In genomic region chr1:1965546-1965945, GRCh38 we compare ENCODE assay signal across 16 cellular contexts. TPM values are rescaled to one million over a fixed set of nuclear protein-coding genes. Genes with fewer than 3 reads are reported as not detected.
DNase-seq lines count a peak whose midpoint lies in the region; ATAC-seq, FAIRE-seq and TF ChIP-seq lines count a peak whose summit lies in the region.
"Had no signal": no experiment of that assay in that cellular context is flagged by ENCODE, and none has a peak within 500 bp of the region (broad histone marks: within the 10 kb centered on the region; RNA-seq: fewer than 3 reads in every experiment).

No MANE protein-coding gene starts in this region.

- FAIRE-seq in H1 (lab: Jason Lieb, UNC): no peak
- FAIRE-seq: A204.1 had no signal

- H3K27ac ChIP-seq in BLaER1: no peak overlapping the region
- H3K27ac ChIP-seq in BLaER1 treated with 17β-estradiol and CSF1 and Interleukin-3, amounts not matched to agents 10 nM and 100 nM: no peak overlapping the region
- no peak overlapping the region for H3K27ac ChIP-seq in H1 (ENCODE audit: low read depth, low read length)

- no peak for TF ChIP-seq RAD21 in H1 (IDR thresholded peaks at IDR 0.05 in 1 of 2, conservative IDR thresholded peaks at IDR 0.05 in 1 of 2; ENCODE audit: low read depth in 2 of 2, low read length in 2 of 2)

- no peaks in the 10 kb centered on the region for H3K79me1 ChIP-seq in H1 (ENCODE audit: low read depth, low read length)

- H2AFZ ChIP-seq in H1 (ENCODE audit: low read length): no peak overlapping the region

- H3K36me3 ChIP-seq in BLaER1 (no peaks in the 10 kb centered on the region), H1 (ENCODE audit: control insufficient read depth in 2 of 4, insufficient read depth in 4 of 4, low read length in 3 of 4) (no peaks in the 10 kb centered on the region)
- H3K36me3 ChIP-seq in BLaER1 treated with 17β-estradiol and CSF1 and Interleukin-3, amounts not matched to agents 10 nM and 100 nM: no peaks in the 10 kb centered on the region
- H3K36me3 ChIP-seq: BE2C had no signal

- peaks cover 15% of the 10 kb centered on the region; the same call in 1 of the 2 replicates for H3K27me3 ChIP-seq in BLaER1
- peaks cover 8 to 21% (median 17%) of the 10 kb centered on the region in 11 experiments; a peak in 19 of 22 replicates for H3K27me3 ChIP-seq in BLaER1 treated with 17β-estradiol and CSF1 and Interleukin-3, amounts not matched to agents 10 nM and 100 nM
- no peaks in the 10 kb centered on the region for H3K27me3 ChIP-seq in H1 (replicated peaks in 1 of 4; ENCODE audit: control insufficient read depth in 3 of 4, extremely low read depth in 1 of 4, insufficient read depth in 3 of 4, low read length in 3 of 4)

- no peak for ATAC-seq in HG03520 (IDR thresholded peaks at IDR 0.05; ENCODE audit: unreplicated experiment)
- ATAC-seq in left lobe of liver: no peak

- TF ChIP-seq CTCF in H1 (IDR thresholded peaks at IDR 0.05; ENCODE audit: control extremely low read depth in 1 of 3, insufficient read depth in 1 of 3, low read depth in 1 of 3, low read length in 3 of 3): no peak

- H2BK120ac ChIP-seq in H1 (replicated peaks; ENCODE audit: low read depth, low read length): no peak overlapping the region

- H4K5ac ChIP-seq in H1 (ENCODE audit: insufficient read length, low read depth, low read length): no peak overlapping the region

- H3K4me1 ChIP-seq in BLaER1 (peaks cover 45% of the 10 kb centered on the region), H1 (replicated peaks in 1 of 4; ENCODE audit: control insufficient read depth in 3 of 4, insufficient read depth in 4 of 4, low read length in 3 of 4) (peaks cover 0 to 9% (median 5%) of the 10 kb centered on the region in 4 experiments; a peak in 6 of 7 replicates)
- H3K4me1 ChIP-seq in BLaER1 treated with 17β-estradiol and CSF1 and Interleukin-3, amounts not matched to agents 10 nM and 100 nM: peaks cover 30 to 53% (median 40%) of the 10 kb centered on the region in 10 experiments
- H3K4me1 ChIP-seq: BE2C had no signal

- H3K4ac ChIP-seq in H1 (replicated peaks; ENCODE audit: insufficient read length, low read depth, low read length): no peak overlapping the region

- DNase-seq in H1 (ENCODE audit: low read depth in 1 of 2, low spot score in 2 of 2): no peak
- no peak for DNase-seq in left lobe of liver (ENCODE audit: low spot score)
- DNase-seq: ACHN; BE2C; CD4-positive, alpha-beta memory T cell; DMS153; DMS79 treated with DMSO at 0.1 percent for 48 hours; GF-D8; GOT3; H9; KG1 had no signal

- H2BK20ac ChIP-seq in H1 (ENCODE audit: low read length): no peak overlapping the region

- H2BK12ac ChIP-seq in H1 (ENCODE audit: low read depth, low read length): no peak overlapping the region

- no peak overlapping the region for H2BK15ac ChIP-seq in H1 (ENCODE audit: low read length)

- TF ChIP-seq POLR2A in H1 (IDR thresholded peaks at IDR 0.05; ENCODE audit: control extremely low read depth in 1 of 2, low read depth in 2 of 2, low read length in 2 of 2): no peak

- no peak overlapping the region for H3K9ac ChIP-seq in BLaER1
- no peak overlapping the region for H3K9ac ChIP-seq in BLaER1 treated with 17β-estradiol and CSF1 and Interleukin-3, amounts not matched to agents 10 nM and 100 nM
- no peak overlapping the region for H3K9ac ChIP-seq in H1 (replicated peaks in 1 of 4; ENCODE audit: extremely low read depth in 1 of 4, low read depth in 3 of 4, low read length in 3 of 4)

- no peak overlapping the region for H2BK5ac ChIP-seq in H1 (ENCODE audit: low read depth, low read length)

- no peak overlapping the region for H3K56ac ChIP-seq in H1 (replicated peaks; ENCODE audit: insufficient read length, low read depth, low read length)

- H3K14ac ChIP-seq in H1 (ENCODE audit: insufficient read length): no peak overlapping the region

- H4K91ac ChIP-seq in H1 (replicated peaks; ENCODE audit: insufficient read length, low read length): no peak overlapping the region

- TF ChIP-seq EP300 in H1 (IDR thresholded peaks at IDR 0.05; ENCODE audit: borderline replicate concordance in 1 of 2, low read depth in 2 of 2, low read length in 2 of 2): no peak

- WGBS in H1 (ENCODE audit: extremely low coverage in 1 of 2, insufficient coverage in 1 of 2, insufficient read length in 1 of 2, insufficient replicate concordance in 2 of 2, low coverage in 1 of 2, low lambda C conversion rate in 2 of 2, missing lambda C conversion rate in 1 of 2), 2 experiments: 98% methylated on average over 9 of the region's 10 CpGs; no CpG with 5 or more reads in 1 of the 2 experiments

- H3K4me3 ChIP-seq in BLaER1 (no peak overlapping the region), H1 (ENCODE audit: extremely low read depth in 1 of 4, insufficient read depth in 2 of 4, low read depth in 3 of 4, low read length in 4 of 4) (no peak overlapping the region)
- no peak overlapping the region for H3K4me3 ChIP-seq in BLaER1 treated with 17β-estradiol and CSF1 and Interleukin-3, amounts not matched to agents 10 nM and 100 nM

- no peaks in the 10 kb centered on the region for H3K79me2 ChIP-seq in H1 (ENCODE audit: control insufficient read depth in 1 of 2, insufficient read depth in 2 of 2, low read length in 2 of 2)

- H3K4me2 ChIP-seq in BLaER1 (peak overlapping the region; percentile 30; the same call in 1 of the 2 replicates), H1 (ENCODE audit: insufficient read depth in 1 of 2, low read depth in 2 of 2, low read length in 2 of 2) (no peak overlapping the region)
- peak overlapping the region in 10 of 11 experiments; percentile 10 to 67 (median 47); a peak in 10 of 22 replicates for H3K4me2 ChIP-seq in BLaER1 treated with 17β-estradiol and CSF1 and Interleukin-3, amounts not matched to agents 10 nM and 100 nM

- H4K8ac ChIP-seq in H1 (ENCODE audit: extremely low read depth, insufficient read depth, low read length): no peak overlapping the region

- H2AK5ac ChIP-seq in H1 (ENCODE audit: low read depth, low read length): peak overlapping the region; percentile 39; the same call in 1 of the 2 replicates

- no peak overlapping the region for H3K23ac ChIP-seq in H1 (ENCODE audit: insufficient read length)

- H3K9me3 ChIP-seq in BLaER1 (no peaks in the 10 kb centered on the region), H1 (ENCODE audit: insufficient read depth in 2 of 2, low read depth in 1 of 2, low read length in 1 of 2) (peaks cover 0 to under 1% of the 10 kb centered on the region in 2 experiments; a peak in 1 of 4 replicates)
- no peaks in the 10 kb centered on the region for H3K9me3 ChIP-seq in BLaER1 treated with 17β-estradiol and CSF1 and Interleukin-3, amounts not matched to agents 10 nM and 100 nM (replicated peaks in 1 of 11)
- H3K9me3 ChIP-seq: BE2C had no signal

- POLR2A ChIA-PET in H1 (lab: Charles Lee; ENCODE audit: partially characterized antibody): no interaction called here

- no peaks in the 10 kb centered on the region for H3K23me2 ChIP-seq in H1 (ENCODE audit: low read depth, low read length)

- no peaks in the 10 kb centered on the region for H4K20me1 ChIP-seq in BLaER1
- H4K20me1 ChIP-seq in BLaER1 treated with 17β-estradiol and CSF1 and Interleukin-3, amounts not matched to agents 10 nM and 100 nM: peaks cover 0 to 14% (median 0%) of the 10 kb centered on the region in 11 experiments; a peak in 3 of 22 replicates
- H4K20me1 ChIP-seq in H1 (replicated peaks in 1 of 2; ENCODE audit: control insufficient read depth in 1 of 2, insufficient read depth in 2 of 2, low read length in 2 of 2): peaks cover 0 to 3% of the 10 kb centered on the region in 2 experiments

- CTCF ChIA-PET in H1 (lab: Charles Lee; ENCODE audit: partially characterized antibody): interaction anchor here (0.9 to 15.6 kb wide), 11 partner anchors 10 to 123 kb away, joined by 3 to 249 read pairs (median 4); no protein-coding TSS in a partner anchor

- H3K18ac ChIP-seq in H1 (ENCODE audit: extremely low read depth, low read length): no peak overlapping the region

RNA-seq across cellular contexts. Expression of gene CFAP74, which starts 38.0 kb away (rescaled TPM):
- 0.20 and 0.33 TPM in 2 replicates for total RNA-seq in H1 (2021; fragmentation: NEBNext Ultra II Directional; extraction: Animal tissue kit (Norgen Biotek cat#: 25700))
- 0.09 and 0.22 TPM in 2 replicates for polyA plus RNA-seq in H1 (2011; rRNA removed)
- 0.14 TPM for polyA plus RNA-seq in H1 (2011; cell fraction: cytosol; rRNA removed)
- polyA plus RNA-seq in H1 (2011; cell fraction: nucleus; rRNA removed): 1.3 TPM
- 0.15 to 0.23 TPM (median 0.23 TPM) in 3 of 4 replicates, not detected in the other for polyA plus RNA-seq in H1 (2012, experiment 1 of 2)
- 0.39 TPM for polyA plus RNA-seq in H1 (2012, experiment 2 of 2)
- polyA plus RNA-seq in H1 (2013, experiment 1 of 2): 0.12 TPM
- polyA plus RNA-seq in H1 (2013, experiment 2 of 2): 0.06 TPM
- polyA minus RNA-seq in H1 (2011; rRNA and poly(A)+ RNA removed): 0.06 and 0.10 TPM in 2 replicates
- not detected for polyA minus RNA-seq in H1 (2011; cell fraction: cytosol; rRNA and poly(A)+ RNA removed)
- polyA minus RNA-seq in H1 (2011; cell fraction: nucleus; rRNA and poly(A)+ RNA removed): 0.50 TPM
- 3.5 TPM for total RNA-seq in left lobe of liver
- total RNA-seq: CD4-positive, alpha-beta memory T cell had no signal
- polyA plus RNA-seq: CD14-positive monocyte; CD4-positive, alpha-beta memory T cell had no signal

RNA-seq across cellular contexts. Expression of gene TMEM52, which starts 46.5 kb away (rescaled TPM):
- 14.6 and 15.0 TPM in 2 replicates for total RNA-seq in H1 (2021; fragmentation: NEBNext Ultra II Directional; extraction: Animal tissue kit (Norgen Biotek cat#: 25700))
- polyA plus RNA-seq in H1 (2011; rRNA removed): 30.2 and 46.3 TPM in 2 replicates
- polyA plus RNA-seq in H1 (2011; cell fraction: cytosol; rRNA removed): 20.9 TPM
- 36.1 TPM for polyA plus RNA-seq in H1 (2011; cell fraction: nucleus; rRNA removed)
- polyA plus RNA-seq in H1 (2012, experiment 1 of 2): 8.4 to 15.3 TPM (median 14.6 TPM) in 4 replicates
- polyA plus RNA-seq in H1 (2012, experiment 2 of 2): 15.3 TPM
- 21.5 TPM for polyA plus RNA-seq in H1 (2013, experiment 1 of 2)
- polyA plus RNA-seq in H1 (2013, experiment 2 of 2): 22.3 TPM
- polyA minus RNA-seq in H1 (2011; rRNA and poly(A)+ RNA removed): 5.1 and 6.6 TPM in 2 replicates
- polyA minus RNA-seq in H1 (2011; cell fraction: cytosol; rRNA and poly(A)+ RNA removed): 6.2 TPM
- polyA minus RNA-seq in H1 (2011; cell fraction: nucleus; rRNA and poly(A)+ RNA removed): 11.6 TPM
- 11.3 TPM for total RNA-seq in left lobe of liver
- polyA plus RNA-seq: CD14-positive monocyte; CD4-positive, alpha-beta memory T cell had no signal

RNA-seq across cellular contexts. Expression of gene CALML6, which starts 50.5 kb away (rescaled TPM):
- total RNA-seq in H1 (2021; fragmentation: NEBNext Ultra II Directional; extraction: Animal tissue kit (Norgen Biotek cat#: 25700)): 0.92 and 1.3 TPM in 2 replicates
- 0.54 and 0.96 TPM in 2 replicates for polyA plus RNA-seq in H1 (2011; rRNA removed)
- 1.4 TPM for polyA plus RNA-seq in H1 (2011; cell fraction: cytosol; rRNA removed)
- 4.8 TPM for polyA plus RNA-seq in H1 (2011; cell fraction: nucleus; rRNA removed)
- 1.3 to 1.9 TPM (median 1.7 TPM) in 4 replicates for polyA plus RNA-seq in H1 (2012, experiment 1 of 2)
- 0.84 TPM for polyA plus RNA-seq in H1 (2012, experiment 2 of 2)
- polyA plus RNA-seq in H1 (2013, experiment 1 of 2): 0.65 TPM
- polyA plus RNA-seq in H1 (2013, experiment 2 of 2): 0.63 TPM
- 0.09 and 0.15 TPM in 2 replicates for polyA minus RNA-seq in H1 (2011; rRNA and poly(A)+ RNA removed)
- polyA minus RNA-seq in H1 (2011; cell fraction: cytosol; rRNA and poly(A)+ RNA removed): not detected
- 1.5 TPM for polyA minus RNA-seq in H1 (2011; cell fraction: nucleus; rRNA and poly(A)+ RNA removed)
- total RNA-seq in left lobe of liver: 1.4 TPM
- polyA plus RNA-seq: CD14-positive monocyte; CD4-positive, alpha-beta memory T cell had no signal

RNA-seq across cellular contexts. Expression of gene GABRD, which starts 53.6 kb away (rescaled TPM):
- 1.8 and 1.9 TPM in 2 replicates for total RNA-seq in H1 (2021; fragmentation: NEBNext Ultra II Directional; extraction: Animal tissue kit (Norgen Biotek cat#: 25700))
- polyA plus RNA-seq in H1 (2011; rRNA removed): 3.0 and 3.3 TPM in 2 replicates
- polyA plus RNA-seq in H1 (2011; cell fraction: cytosol; rRNA removed): 2.9 TPM
- polyA plus RNA-seq in H1 (2011; cell fraction: nucleus; rRNA removed): 12.6 TPM
- 1.7 to 3.4 TPM (median 2.7 TPM) in 4 replicates for polyA plus RNA-seq in H1 (2012, experiment 1 of 2)
- 3.2 TPM for polyA plus RNA-seq in H1 (2012, experiment 2 of 2)
- 1.6 TPM for polyA plus RNA-seq in H1 (2013, experiment 1 of 2)
- 1.5 TPM for polyA plus RNA-seq in H1 (2013, experiment 2 of 2)
- 2.0 and 2.4 TPM in 2 replicates for polyA minus RNA-seq in H1 (2011; rRNA and poly(A)+ RNA removed)
- 1.8 TPM for polyA minus RNA-seq in H1 (2011; cell fraction: cytosol; rRNA and poly(A)+ RNA removed)
- polyA minus RNA-seq in H1 (2011; cell fraction: nucleus; rRNA and poly(A)+ RNA removed): 1.2 TPM
- not detected for total RNA-seq in left lobe of liver
- total RNA-seq: CD4-positive, alpha-beta memory T cell had no signal
- polyA plus RNA-seq: CD14-positive monocyte; CD4-positive, alpha-beta memory T cell had no signal

Comparison
In these comparisons a context has a peak if more than half of its experiments do, and no peak if none do; other contexts are left out.
1. H3K4me2 ChIP-seq: peak in BLaER1 (single experiment) and BLaER1 treated with 17β-estradiol and CSF1 and Interleukin-3, amounts not matched to agents 10 nM and 100 nM (10 of 11); none in H1 (0 of 2).